In genomic region chr9:68336639-68337339, GRCh38 we compare ENCODE assay signal across 3 cellular contexts. TPM values are rescaled to one million over a fixed set of nuclear protein-coding genes. Genes with fewer than 3 reads are reported as not detected.
"Had no signal": no experiment of that assay in that cellular context is flagged by ENCODE, and none has a peak within 500 bp of the region (broad histone marks: within the 10 kb centered on the region; RNA-seq: fewer than 3 reads in every experiment).

No MANE protein-coding gene starts in this region.

RNA-seq across cellular contexts. Expression of gene PGM5, which starts 19.6 kb away (rescaled TPM):
- polyA plus RNA-seq: SK-N-SH had no signal

RNA-seq across cellular contexts. Expression of gene FOXD4L3, which starts 34.1 kb away (rescaled TPM):
- total RNA-seq: Right ventricle myocardium superior, SK-MEL-5 had no signal
